8 cellular contexts compared by ENCODE assay signal in the genomic region with DNA sequence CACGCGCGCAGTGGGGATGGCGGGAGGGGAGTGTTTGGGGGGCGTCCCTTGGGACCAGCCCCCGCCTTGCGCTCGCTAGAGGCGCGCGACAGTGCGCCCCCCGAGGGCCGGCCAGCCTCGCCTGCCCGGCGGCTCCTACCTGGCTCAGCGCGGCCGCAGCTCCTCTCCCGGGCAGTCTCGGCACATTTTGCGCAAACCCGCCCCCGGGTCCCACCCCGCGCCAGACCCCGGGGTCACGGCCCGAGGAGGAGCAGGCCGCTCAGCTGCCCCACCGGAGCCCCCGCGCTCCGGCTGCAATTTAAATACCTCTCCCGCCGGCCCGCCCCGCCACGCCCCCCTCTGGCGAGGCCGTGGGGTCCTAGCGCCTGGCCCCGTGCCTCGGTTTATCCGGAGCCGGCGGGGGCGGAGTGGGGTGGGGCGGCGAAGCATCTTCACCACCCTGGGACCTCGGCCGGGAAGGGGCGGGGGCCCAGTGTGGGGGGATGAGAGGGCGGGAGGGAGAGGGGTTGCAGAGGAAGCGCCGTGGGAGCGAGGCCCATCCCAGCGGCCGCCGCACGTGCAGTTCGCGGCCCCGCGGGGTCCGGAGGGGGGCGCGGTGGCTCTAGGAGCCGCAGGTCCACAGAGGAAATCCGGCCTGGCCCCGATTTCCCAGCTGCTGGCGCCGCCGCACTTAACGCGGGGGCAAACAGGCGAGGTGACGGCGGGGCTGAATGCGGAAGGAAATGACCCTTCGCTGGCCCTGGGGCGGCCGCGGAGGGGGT. TPM values are rescaled to one million over a fixed set of nuclear protein-coding genes. Genes with fewer than 3 reads are reported as not detected.
DNase-seq lines count a peak whose midpoint lies in the region; ATAC-seq and TF ChIP-seq lines count a peak whose summit lies in the region.

Gene LRRC32 (minus strand): TSS at position 273 of the 761 bp plus-strand sequence. CDS start 4,793 bp downstream, outside the sequence.

- H3K27me3 Mint-ChIP-seq in stimulated activated memory B cell treated with anti-CD40 and anti-IgM and Interleukin-4, amounts not matched to agents 10 μg/mL and 1 μg/mL and 100 μg/mL, for 72 hours, result peaks cover 40% of the 10 kb centered on the region

- no peak within 1 kb of the TSS for H3K27ac ChIP-seq in SK-N-SH (ENCODE audit: low read depth in 2 of 2, low read length in 1 of 2)

- H3K4me2 ChIP-seq in SK-N-SH, result peak within 1 kb of the TSS; percentile 92

- H3K9me3 Mint-ChIP-seq in stimulated activated memory B cell treated with anti-CD40 and anti-IgM and Interleukin-4, amounts not matched to agents 10 μg/mL and 1 μg/mL and 100 μg/mL, for 72 hours, result no peaks in the 10 kb centered on the region

- peaks cover 36% of the 10 kb centered on the region for H3K36me3 Mint-ChIP-seq in stimulated activated memory B cell treated with anti-CD40 and anti-IgM and Interleukin-4, amounts not matched to agents 10 μg/mL and 1 μg/mL and 100 μg/mL, for 72 hours

- TF ChIP-seq CTCF in GM12865 (IDR thresholded peaks at IDR 0.05; ENCODE audit: insufficient read depth, low read depth, low read length, missing control alignments), result no peak
- 0 out of 2 replicates have a peak, but pooled peaks have one; percentile 2 for TF ChIP-seq CTCF in SK-N-SH (IDR thresholded peaks at IDR 0.05)
- no peak for TF ChIP-seq CTCF in cardiac fibroblast (IDR thresholded peaks at IDR 0.05; ENCODE audit: low read depth, low read length)

- TF ChIP-seq RAD21 in SK-N-SH (IDR thresholded peaks at IDR 0.05; ENCODE audit: low read length), result no peak

- CTCF ChIA-PET in SK-N-SH (lab: Yijun Ruan, JAX), result interaction anchor here (0.7 to 5.1 kb wide), 10 partner anchors 10 to 131 kb away, joined by 3 to 21 read pairs (median 4); no protein-coding TSS in a partner anchor

- H2AFZ ChIP-seq in SK-N-SH (ENCODE audit: low read depth), result 0 out of 2 replicates have a peak within 1 kb of the TSS, but pooled peaks have one; percentile 46

- peak within 1 kb of the TSS; percentile 93 for H3K27ac Mint-ChIP-seq in stimulated activated memory B cell treated with anti-CD40 and anti-IgM and Interleukin-4, amounts not matched to agents 10 μg/mL and 1 μg/mL and 100 μg/mL, for 72 hours

- H3K4me1 Mint-ChIP-seq in stimulated activated memory B cell treated with anti-CD40 and anti-IgM and Interleukin-4, amounts not matched to agents 10 μg/mL and 1 μg/mL and 100 μg/mL, for 72 hours, result peaks cover 91% of the 10 kb centered on the region

- H3K27me3 ChIP-seq in SK-N-SH (ENCODE audit: insufficient read depth), result no peaks in the 10 kb centered on the region

- DNase-seq in GM12865 (ENCODE audit: low read depth) (peak; percentile 46), SK-N-SH (peak; percentile 87), cardiac fibroblast (ENCODE audit: low read depth in 2 of 2) (peak; percentile 26 to 56), left lobe of liver (ENCODE audit: low spot score) (peak; percentile 62), SHP77 (lab: John Stamatoyannopoulos, UW) (no peak), SIG-M5 (lab: John Stamatoyannopoulos, UW) (no peak)

- TF ChIP-seq EP300 in SK-N-SH (IDR thresholded peaks at IDR 0.05; ENCODE audit: borderline replicate concordance in 1 of 2, low read depth in 1 of 2, low read length in 1 of 2), result no peak

- H3K9me2 ChIP-seq in SK-N-SH, result no peaks in the 10 kb centered on the region

- H3K79me2 ChIP-seq in SK-N-SH (ENCODE audit: insufficient read depth), result no peaks in the 10 kb centered on the region

- H3K36me3 ChIP-seq in SK-N-SH (replicated peaks in 1 of 2; ENCODE audit: control insufficient read depth in 1 of 2, insufficient read depth in 2 of 2, low read length in 1 of 2), result no peaks in the 10 kb centered on the region

- H3K9me3 ChIP-seq in SK-N-SH, result no peaks in the 10 kb centered on the region

- no peaks in the 10 kb centered on the region for H4K20me1 ChIP-seq in SK-N-SH (ENCODE audit: insufficient read depth)

- ATAC-seq in left lobe of liver (peak; percentile 53), GM21515 (IDR thresholded peaks at IDR 0.05; ENCODE audit: unreplicated experiment) (no peak)
- no peak for ATAC-seq in stimulated activated memory B cell treated with anti-CD40 and anti-IgM and Interleukin-4, amounts not matched to agents 10 μg/mL and 1 μg/mL and 100 μg/mL, for 72 hours

- H3K4me3 Mint-ChIP-seq in stimulated activated memory B cell treated with anti-CD40 and anti-IgM and Interleukin-4, amounts not matched to agents 10 μg/mL and 1 μg/mL and 100 μg/mL, for 72 hours, result peak within 1 kb of the TSS; percentile 81

- H3K4me1 ChIP-seq in SK-N-SH (ENCODE audit: control insufficient read depth in 1 of 2, insufficient read depth in 2 of 2, low read depth in 1 of 2, low read length in 1 of 2), result peaks cover 0 to 8% of the 10 kb centered on the region in 2 experiments; a peak in 1 of 4 replicates

- H3F3A ChIP-seq in SK-N-SH (replicated peaks; ENCODE audit: insufficient read depth), result no peaks in the 10 kb centered on the region

- no peak within 1 kb of the TSS for H3K9ac ChIP-seq in SK-N-SH

- 12% methylated on average over 56 of the region's 85 CpGs for WGBS in SK-N-SH (ENCODE audit: low lambda C conversion rate)

- H3K4me3 ChIP-seq in GM12865 (ENCODE audit: low read depth, low read length) (peak within 1 kb of the TSS; percentile 49), SK-N-SH (ENCODE audit: low read depth in 2 of 2, low read length in 1 of 2) (peak within 1 kb of the TSS; percentile 50 to 60), cardiac fibroblast (replicated peaks in 1 of 2; ENCODE audit: low read depth in 2 of 2, low read length in 2 of 2) (peak within 1 kb of the TSS; percentile 60 to 62)

- POLR2A ChIA-PET in SK-N-SH (lab: Yijun Ruan, JAX), result no interaction called here

TF ChIP-seq in SK-N-SH, 30 proteins besides CTCF, POLR2A, EP300 and RAD21:
- TF ChIP-seq NRF1 (IDR thresholded peaks at IDR 0.05; ENCODE audit: low read depth, low read length) (no peak), REST (IDR thresholded peaks at IDR 0.05; ENCODE audit: low read depth, low read length) (no peak), EZH2phosphoT487 (IDR thresholded peaks at IDR 0.05; ENCODE audit: borderline replicate concordance, low read depth) (no peak), TAF1 (IDR thresholded peaks at IDR 0.05; ENCODE audit: borderline replicate concordance, low read depth, low read length) (no peak), FOXJ3 (CRISPR knock-in tag; IDR thresholded peaks at IDR 0.05) (no peak)
- TF ChIP-seq, protein P1, sequence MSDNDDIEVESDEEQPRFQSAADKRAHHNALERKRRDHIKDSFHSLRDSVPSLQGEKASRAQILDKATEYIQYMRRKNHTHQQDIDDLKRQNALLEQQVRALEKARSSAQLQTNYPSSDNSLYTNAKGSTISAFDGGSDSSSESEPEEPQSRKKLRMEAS (IDR thresholded peaks at IDR 0.05; ENCODE audit: low read depth), result 0 out of 2 replicates have a peak, but pooled peaks have one; percentile 8

RNA-seq across cellular contexts. Expression of gene LRRC32, which starts in this region (rescaled TPM):
- polyA plus RNA-seq in SK-N-SH (2012; rRNA removed), result 0.19 and 0.43 TPM in 2 replicates
- polyA plus RNA-seq in SK-N-SH (2012; cell fraction: cytosol; rRNA removed), result 0.28 and 0.30 TPM in 2 replicates
- polyA plus RNA-seq in SK-N-SH (2012; cell fraction: nucleus; rRNA removed), result 0.42 and 0.57 TPM in 2 replicates
- total RNA-seq in left lobe of liver, result 10.5 TPM

Comparison
In these comparisons a context has a peak if more than half of its experiments do, and no peak if none do; other contexts are left out.
1. Peak in DNase-seq, H3K4me3 ChIP-seq and H3K4me2 ChIP-seq in SK-N-SH; RNA of the gene not detected or under 1 TPM.
2. DNase-seq: peak in GM12865 (single experiment), cardiac fibroblast (2 of 2) and left lobe of liver (single experiment); none in SHP77 (0 of 2) and SIG-M5 (single experiment).
3. Peak in every context shown above with its lines, with median percentiles within 50 percentile points of each other: H3K4me3 ChIP-seq.